Comparison of ENCODE assay signal across 16 cellular contexts in genomic region chr6:108873971-108874370, GRCh38. TPM values are rescaled to one million over a fixed set of nuclear protein-coding genes. Genes with fewer than 3 reads are reported as not detected.
DNase-seq lines count a peak whose midpoint lies in the region; ATAC-seq and TF ChIP-seq lines count a peak whose summit lies in the region.
"Had no signal": no experiment of that assay in that cellular context is flagged by ENCODE, and none has a peak within 500 bp of the region (broad histone marks: within the 10 kb centered on the region; RNA-seq: fewer than 3 reads in every experiment).

No MANE protein-coding gene starts in this region.

- H3K27me3 ChIP-seq in right cardiac atrium (ENCODE audit: control insufficient read depth, insufficient read depth): no peaks in the 10 kb centered on the region
- no peaks in the 10 kb centered on the region for H3K27me3 ChIP-seq in muscle layer of duodenum (ENCODE audit: low read depth, low read length)
- H3K27me3 ChIP-seq in upper lobe of right lung: no peaks in the 10 kb centered on the region

- no peak overlapping the region for H3K27ac ChIP-seq in right cardiac atrium (ENCODE audit: low read length)
- H3K27ac ChIP-seq in muscle layer of duodenum (ENCODE audit: low read length): peak overlapping the region; percentile 58
- peak overlapping the region; percentile 75 for H3K27ac ChIP-seq in upper lobe of right lung
- H3K27ac ChIP-seq: epithelial cell of prostate had no signal

- peaks cover 30% of the 10 kb centered on the region for H3K4me1 Mint-ChIP-seq in activated naive CD8-positive, alpha-beta T cell treated with anti-CD3 and anti-CD28 coated beads for 36 hours

- H3K4me3 Mint-ChIP-seq in activated naive CD8-positive, alpha-beta T cell treated with anti-CD3 and anti-CD28 coated beads for 36 hours: peak overlapping the region; percentile 33

- DNase-seq in Right ventricle myocardium superior (no peak), right cardiac atrium (no peak), upper lobe of right lung (no peak)
- DNase-seq in activated naive CD8-positive, alpha-beta T cell treated with anti-CD3 and anti-CD28 coated beads for 36 hours: no peak
- DNase-seq in activated effector memory CD4-positive, alpha-beta T cell treated with anti-CD3 and anti-CD28 coated beads, Interleukin-2, amount 50 U/mL, for 16 hours: no peak
- DNase-seq: HCEC 1CT, NCI-H1105, NCI-H510A, nucleus accumbens, RPMI8226, T1000 had no signal

- no peak for TF ChIP-seq CTCF in upper lobe of right lung (IDR thresholded peaks at IDR 0.05)

- H3K27ac Mint-ChIP-seq in activated naive CD8-positive, alpha-beta T cell treated with anti-CD3 and anti-CD28 coated beads for 36 hours: peak overlapping the region; percentile 88

- peaks cover 1% of the 10 kb centered on the region for H3K9me3 Mint-ChIP-seq in activated naive CD8-positive, alpha-beta T cell treated with anti-CD3 and anti-CD28 coated beads for 36 hours

- WGBS in right cardiac atrium: 80% methylated on average over 6 of the region's 6 CpGs

- H3K36me3 ChIP-seq in muscle layer of duodenum (ENCODE audit: control insufficient read depth in 1 of 2, insufficient read depth in 2 of 2, low read length in 2 of 2) (peaks cover 0 to 15% of the 10 kb centered on the region in 2 donors), upper lobe of right lung (no peaks in the 10 kb centered on the region)

- H3K9me3 ChIP-seq in right cardiac atrium (ENCODE audit: control insufficient read depth, low read length) (no peaks in the 10 kb centered on the region), muscle layer of duodenum (ENCODE audit: control insufficient read depth in 1 of 2, low read length in 2 of 2) (no peaks in the 10 kb centered on the region), upper lobe of right lung (no peaks in the 10 kb centered on the region)

- intact Hi-C loops in Right ventricle myocardium superior (cut with DNase I): no loop called here
- intact Hi-C loops in right cardiac atrium (cut with DNase I): no loop called here
- intact Hi-C loops in upper lobe of right lung (cut with DNase I): no loop called here

- peaks cover 11% of the 10 kb centered on the region for H3K4me1 ChIP-seq in right cardiac atrium (ENCODE audit: control insufficient read depth, insufficient read depth, low read length)
- no peaks in the 10 kb centered on the region for H3K4me1 ChIP-seq in muscle layer of duodenum (ENCODE audit: control insufficient read depth in 1 of 2, insufficient read depth in 2 of 2, low read length in 2 of 2)
- H3K4me1 ChIP-seq in upper lobe of right lung: peaks cover 56% of the 10 kb centered on the region

- peak; percentile 30 for ATAC-seq in Right ventricle myocardium superior (ENCODE audit: poor library complexity)
- ATAC-seq in right cardiac atrium: no peak
- ATAC-seq in upper lobe of right lung: no peak
- no peak for ATAC-seq in HG03571 (IDR thresholded peaks at IDR 0.05; ENCODE audit: unreplicated experiment)
- ATAC-seq in HG02870 (IDR thresholded peaks at IDR 0.05; ENCODE audit: unreplicated experiment): no peak

- no peaks in the 10 kb centered on the region for H3K27me3 Mint-ChIP-seq in activated naive CD8-positive, alpha-beta T cell treated with anti-CD3 and anti-CD28 coated beads for 36 hours

- H3K4me3 ChIP-seq in right cardiac atrium (ENCODE audit: low read length) (no peak overlapping the region), muscle layer of duodenum (ENCODE audit: low read depth in 1 of 2, low read length in 2 of 2) (no peak overlapping the region), upper lobe of right lung (no peak overlapping the region)
- H3K4me3 ChIP-seq: lung had no signal

- H3K36me3 Mint-ChIP-seq in activated naive CD8-positive, alpha-beta T cell treated with anti-CD3 and anti-CD28 coated beads for 36 hours: peaks cover 33% of the 10 kb centered on the region

RNA-seq across cellular contexts. Expression of gene ARMC2, which starts 25.7 kb away (rescaled TPM):
- total RNA-seq in Right ventricle myocardium superior (9.5 TPM), right cardiac atrium (10 to 100 TPM; 12.6 to 16.2 (median 14.0) TPM), upper lobe of right lung (5.8 TPM)
- polyA plus RNA-seq in right cardiac atrium: 3.7 TPM
- 1 to 10 TPM; 3.4 to 3.5 TPM for total RNA-seq in activated naive CD8-positive, alpha-beta T cell treated with anti-CD3 and anti-CD28 coated beads for 36 hours
